Comparison of ENCODE assay signal across 13 cellular contexts in the genomic region with DNA sequence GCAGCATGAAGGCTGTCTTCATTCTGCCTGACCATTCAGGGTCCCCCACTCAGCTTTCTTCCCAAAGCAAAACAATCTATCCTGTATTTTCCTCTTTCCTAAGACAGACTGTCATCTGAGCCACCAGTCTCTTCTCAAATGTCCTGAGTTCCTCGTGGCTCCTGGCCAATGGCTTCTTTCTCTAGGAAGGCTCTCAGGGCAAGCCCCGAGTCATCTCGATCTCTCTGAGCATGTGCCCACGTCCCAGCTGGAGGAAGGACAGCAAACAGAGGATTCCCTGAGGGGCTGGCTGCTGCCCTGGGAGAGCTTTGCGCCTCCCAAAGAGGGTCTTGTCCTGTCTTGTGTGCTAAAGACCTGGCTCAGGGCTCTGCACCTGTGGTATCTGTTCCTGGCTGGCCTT. TPM values are rescaled to one million over a fixed set of nuclear protein-coding genes. Genes with fewer than 3 reads are reported as not detected.
A peak's percentile ranks its signal among the peaks of the same experiment; 100 is the strongest.
DNase-seq lines count a peak whose midpoint lies in the region; ATAC-seq, FAIRE-seq and TF ChIP-seq lines count a peak whose summit lies in the region.
"Had no signal": no experiment of that assay in that cellular context is flagged by ENCODE, and none has a peak within 500 bp of the region (broad histone marks: within the 10 kb centered on the region; RNA-seq: fewer than 3 reads in every experiment).

No MANE protein-coding gene starts in this region.

- H4K20me1 ChIP-seq in SK-N-SH (ENCODE audit: insufficient read depth): no peaks in the 10 kb centered on the region

- no peak for FAIRE-seq in RCC 7860 (lab: Jason Lieb, UNC)
- FAIRE-seq: islet of Langerhans had no signal

- CTCF ChIA-PET in SK-N-SH (lab: Yijun Ruan, JAX): interaction anchor here (1.5 to 3.5 kb wide), 4 partner anchors 20 to 357 kb away, joined by 5 to 14 read pairs (median 10); no protein-coding TSS in a partner anchor

- peak; percentile 14 for DNase-seq in SK-N-SH
- no peak for DNase-seq in RWPE2 (ENCODE audit: low spot score)
- peak; percentile 53 for DNase-seq in islet precursor cell
- DNase-seq in stimulated activated naive B cell treated with anti-CD40 and anti-IgM and Interleukin-4, amounts not matched to agents 10 μg/mL and 1 μg/mL and 100 μg/mL, for 72 hours: no peak
- DNase-seq in hepatic stellate cell (ENCODE audit: low spot score): no peak
- no peak for DNase-seq in RCC 7860 (ENCODE audit: low spot score)
- DNase-seq: ACHN; activated naive CD4-positive, alpha-beta T cell treated with anti-CD3 and anti-CD28 coated beads, Interleukin-2, amount 50 U/mL, for 16 hours; effector memory CD4-positive, alpha-beta T cell; NCI-H69 had no signal

- H3K4me1 Mint-ChIP-seq in stimulated activated naive B cell treated with anti-CD40 and anti-IgM and Interleukin-4, amounts not matched to agents 10 μg/mL and 1 μg/mL and 100 μg/mL, for 72 hours: peaks cover 48 to 54% of the 10 kb centered on the region in 2 donors

- H3K27me3 ChIP-seq in SK-N-SH (ENCODE audit: insufficient read depth): no peaks in the 10 kb centered on the region
- H3K27me3 ChIP-seq in RWPE2 (ENCODE audit: insufficient read depth, poor library complexity, severe bottlenecking): no peaks in the 10 kb centered on the region

- peaks cover 0 to 16% of the 10 kb centered on the region in 2 donors for H3K27me3 Mint-ChIP-seq in stimulated activated naive B cell treated with anti-CD40 and anti-IgM and Interleukin-4, amounts not matched to agents 10 μg/mL and 1 μg/mL and 100 μg/mL, for 72 hours

- WGBS in SK-N-SH (ENCODE audit: low lambda C conversion rate): 60% methylated on average over 4 of the region's 5 CpGs

- ATAC-seq in SK-N-SH treated with all-trans-retinoic acid at 6 μM for 48 hours (no peak; the same call in 1 of the 3 replicates), RWPE2 (ENCODE audit: low read depth) (no peak), GM18519 (IDR thresholded peaks at IDR 0.05; ENCODE audit: low FRiP score, unreplicated experiment) (no peak)
- ATAC-seq in stimulated activated naive B cell treated with anti-CD40 and anti-IgM and Interleukin-4, amounts not matched to agents 10 μg/mL and 1 μg/mL and 100 μg/mL, for 72 hours (replicated peaks): no peak

- peaks cover 0 to 10% of the 10 kb centered on the region in 2 donors for H3K36me3 Mint-ChIP-seq in stimulated activated naive B cell treated with anti-CD40 and anti-IgM and Interleukin-4, amounts not matched to agents 10 μg/mL and 1 μg/mL and 100 μg/mL, for 72 hours

- POLR2A ChIA-PET in SK-N-SH (lab: Yijun Ruan, JAX): no interaction called here

- H3K79me2 ChIP-seq in SK-N-SH (ENCODE audit: insufficient read depth): no peaks in the 10 kb centered on the region

- TF ChIP-seq EP300 in SK-N-SH (IDR thresholded peaks at IDR 0.05; ENCODE audit: borderline replicate concordance in 1 of 2, low read depth in 1 of 2, low read length in 1 of 2): no peak

- no peak overlapping the region for H3K4me2 ChIP-seq in SK-N-SH

- H3K9ac ChIP-seq in SK-N-SH: no peak overlapping the region

- no peak overlapping the region for H2AFZ ChIP-seq in SK-N-SH (ENCODE audit: low read depth)

- no peak overlapping the region for H3K4me3 ChIP-seq in SK-N-SH (ENCODE audit: low read depth in 2 of 2, low read length in 1 of 2)
- H3K4me3 ChIP-seq in RWPE2 (ENCODE audit: severe bottlenecking): no peak overlapping the region

- H3K9me2 ChIP-seq in SK-N-SH: no peaks in the 10 kb centered on the region

- H3K36me3 ChIP-seq in SK-N-SH (replicated peaks in 1 of 2; ENCODE audit: control insufficient read depth in 1 of 2, insufficient read depth in 2 of 2, low read length in 1 of 2) (no peaks in the 10 kb centered on the region), RWPE2 (ENCODE audit: low read depth) (no peaks in the 10 kb centered on the region)

- H3K9me3 Mint-ChIP-seq in stimulated activated naive B cell treated with anti-CD40 and anti-IgM and Interleukin-4, amounts not matched to agents 10 μg/mL and 1 μg/mL and 100 μg/mL, for 72 hours: no peaks in the 10 kb centered on the region

- H3K27ac Mint-ChIP-seq in stimulated activated naive B cell treated with anti-CD40 and anti-IgM and Interleukin-4, amounts not matched to agents 10 μg/mL and 1 μg/mL and 100 μg/mL, for 72 hours: peak overlapping the region; percentile 95

- H3K9me3 ChIP-seq in SK-N-SH: no peaks in the 10 kb centered on the region
- H3K9me3 ChIP-seq in RWPE2 (ENCODE audit: severe bottlenecking): no peaks in the 10 kb centered on the region

- H3K4me1 ChIP-seq in SK-N-SH (ENCODE audit: control insufficient read depth in 1 of 2, insufficient read depth in 2 of 2, low read depth in 1 of 2, low read length in 1 of 2) (no peaks in the 10 kb centered on the region; a peak in 1 of 4 replicates), RWPE2 (ENCODE audit: insufficient read depth, poor library complexity, severe bottlenecking) (peaks cover 35% of the 10 kb centered on the region)

- TF ChIP-seq RAD21 in SK-N-SH (IDR thresholded peaks at IDR 0.05; ENCODE audit: low read length): no peak

- peak overlapping the region in 1 of 2 donors; percentile 29 for H3K4me3 Mint-ChIP-seq in stimulated activated naive B cell treated with anti-CD40 and anti-IgM and Interleukin-4, amounts not matched to agents 10 μg/mL and 1 μg/mL and 100 μg/mL, for 72 hours

- TF ChIP-seq CTCF in SK-N-SH (IDR thresholded peaks at IDR 0.05): no peak
- TF ChIP-seq CTCF in RWPE2 (IDR thresholded peaks at IDR 0.05; ENCODE audit: poor library complexity, severe bottlenecking): no peak

- no peaks in the 10 kb centered on the region for H3F3A ChIP-seq in SK-N-SH (replicated peaks; ENCODE audit: insufficient read depth)

- H3K27ac ChIP-seq in SK-N-SH (ENCODE audit: low read depth in 2 of 2, low read length in 1 of 2) (no peak overlapping the region), RWPE2 (ENCODE audit: poor library complexity, severe bottlenecking) (peak overlapping the region; percentile 84)

TF ChIP-seq in SK-N-SH, 30 proteins besides CTCF, POLR2A, EP300 and RAD21:
- TF ChIP-seq TEAD4 (IDR thresholded peaks at IDR 0.05; ENCODE audit: borderline replicate concordance, insufficient read depth): no peak
- TF ChIP-seq, protein P1, sequence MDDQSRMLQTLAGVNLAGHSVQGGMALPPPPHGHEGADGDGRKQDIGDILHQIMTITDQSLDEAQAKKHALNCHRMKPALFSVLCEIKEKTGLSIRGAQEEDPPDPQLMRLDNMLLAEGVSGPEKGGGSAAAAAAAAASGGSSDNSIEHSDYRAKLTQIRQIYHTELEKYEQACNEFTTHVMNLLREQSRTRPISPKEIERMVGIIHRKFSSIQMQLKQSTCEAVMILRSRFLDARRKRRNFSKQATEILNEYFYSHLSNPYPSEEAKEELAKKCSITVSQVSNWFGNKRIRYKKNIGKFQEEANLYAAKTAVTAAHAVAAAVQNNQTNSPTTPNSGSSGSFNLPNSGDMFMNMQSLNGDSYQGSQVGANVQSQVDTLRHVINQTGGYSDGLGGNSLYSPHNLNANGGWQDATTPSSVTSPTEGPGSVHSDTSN (IDR thresholded peaks at IDR 0.05): no peak
- TF ChIP-seq MXI1 (IDR thresholded peaks at IDR 0.05; ENCODE audit: low read depth, low read length): no peak
- no peak for TF ChIP-seq ELF1 (IDR thresholded peaks at IDR 0.05)

TF ChIP-seq in SK-N-SH treated with all-trans-retinoic acid at 6 μM for 48 hours, 23 proteins besides CTCF, POLR2A, EP300 and RAD21:
- TF ChIP-seq TCF4 (CRISPR knock-in tag; IDR thresholded peaks at IDR 0.05; ENCODE audit: borderline replicate concordance): no peak
- no peak for TF ChIP-seq SNAI2 (CRISPR knock-in tag; IDR thresholded peaks at IDR 0.05)
- TF ChIP-seq, protein P2, sequence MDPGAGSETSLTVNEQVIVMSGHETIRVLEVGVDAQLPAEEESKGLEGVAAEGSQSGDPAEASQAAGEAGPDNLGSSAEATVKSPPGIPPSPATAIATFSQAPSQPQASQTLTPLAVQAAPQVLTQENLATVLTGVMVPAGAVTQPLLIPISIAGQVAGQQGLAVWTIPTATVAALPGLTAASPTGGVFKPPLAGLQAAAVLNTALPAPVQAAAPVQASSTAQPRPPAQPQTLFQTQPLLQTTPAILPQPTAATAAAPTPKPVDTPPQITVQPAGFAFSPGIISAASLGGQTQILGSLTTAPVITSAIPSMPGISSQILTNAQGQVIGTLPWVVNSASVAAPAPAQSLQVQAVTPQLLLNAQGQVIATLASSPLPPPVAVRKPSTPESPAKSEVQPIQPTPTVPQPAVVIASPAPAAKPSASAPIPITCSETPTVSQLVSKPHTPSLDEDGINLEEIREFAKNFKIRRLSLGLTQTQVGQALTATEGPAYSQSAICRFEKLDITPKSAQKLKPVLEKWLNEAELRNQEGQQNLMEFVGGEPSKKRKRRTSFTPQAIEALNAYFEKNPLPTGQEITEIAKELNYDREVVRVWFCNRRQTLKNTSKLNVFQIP (CRISPR knock-in tag; IDR thresholded peaks at IDR 0.05; ENCODE audit: borderline replicate concordance, low read depth): no peak

RNA-seq across cellular contexts. Expression of a gene that starts 8.3 kb away (rescaled TPM):
- polyA plus RNA-seq in SK-N-SH (2012; rRNA removed): 0.39 and 0.44 TPM in 2 replicates
- 0.12 and 0.21 TPM in 2 replicates for polyA plus RNA-seq in SK-N-SH (2012; cell fraction: cytosol; rRNA removed)
- 1.5 and 2.2 TPM in 2 replicates for polyA plus RNA-seq in SK-N-SH (2012; cell fraction: nucleus; rRNA removed)

RNA-seq across cellular contexts. Expression of a gene that starts 40.0 kb away (rescaled TPM):
- 34.8 and 36.2 TPM in 2 replicates for polyA plus RNA-seq in SK-N-SH (2012; rRNA removed)
- 37.6 and 37.8 TPM in 2 replicates for polyA plus RNA-seq in SK-N-SH (2012; cell fraction: cytosol; rRNA removed)
- polyA plus RNA-seq in SK-N-SH (2012; cell fraction: nucleus; rRNA removed): 36.5 and 56.6 TPM in 2 replicates

Comparison
In these comparisons a context has a peak if more than half of its experiments do, and no peak if none do; other contexts are left out.
1. DNase-seq: peak in SK-N-SH (single experiment) and islet precursor cell (single experiment); none in RWPE2 (single experiment), stimulated activated naive B cell treated with anti-CD40 and anti-IgM and Interleukin-4, amounts not matched to agents 10 μg/mL and 1 μg/mL and 100 μg/mL, for 72 hours (single experiment), hepatic stellate cell (single experiment) and RCC 7860 (single experiment).